Comparison of ENCODE assay signal across 10 cellular contexts in genomic region chr15:22888120-22888859, GRCh38. TPM values are rescaled to one million over a fixed set of nuclear protein-coding genes. Genes with fewer than 3 reads are reported as not detected.
A peak's percentile ranks its signal among the peaks of the same experiment; 100 is the strongest.
DNase-seq lines count a peak whose midpoint lies in the region; ATAC-seq, FAIRE-seq and TF ChIP-seq lines count a peak whose summit lies in the region.
"Had no signal": no experiment of that assay in that cellular context is flagged by ENCODE, and none has a peak within 500 bp of the region (broad histone marks: within the 10 kb centered on the region; RNA-seq: fewer than 3 reads in every experiment).

No MANE protein-coding gene starts in this region.

- intact Hi-C loops in naive thymus-derived CD4-positive, alpha-beta T cell (cut with micrococcal nuclease): no loop called here

- CTCF ChIA-PET in AG04450 (lab: Charles Lee): no interaction called here
- CTCF ChIA-PET in naive thymus-derived CD4-positive, alpha-beta T cell (lab: Charles Lee): no interaction called here

- H3K27me3 ChIP-seq in AG04450 (ENCODE audit: control insufficient read depth, insufficient read depth, low read length) (no peaks in the 10 kb centered on the region), HAP-1 (ENCODE audit: low read depth) (no peaks in the 10 kb centered on the region)
- H3K27me3 ChIP-seq in naive thymus-derived CD4-positive, alpha-beta T cell (ENCODE audit: control insufficient read depth in 2 of 2, insufficient read depth in 2 of 2, low read length in 2 of 2): no peaks in the 10 kb centered on the region

- no peaks in the 10 kb centered on the region for H3K9me3 Mint-ChIP-seq in naive thymus-derived CD4-positive, alpha-beta T cell

- POLR2A ChIA-PET in AG04450 (lab: Yijun Ruan, JAX): interaction anchor here (0.8 to 1.3 kb wide), 5 partner anchors 12 to 92 kb away, joined by 3 to 7 read pairs (median 4); partner anchors contain the start of genes CYFIP1 and NIPA2
- POLR2A ChIA-PET in naive thymus-derived CD4-positive, alpha-beta T cell (lab: Charles Lee): no interaction called here

- no peaks in the 10 kb centered on the region for H3K4me1 Mint-ChIP-seq in naive thymus-derived CD4-positive, alpha-beta T cell

- H3K27me3 Mint-ChIP-seq in naive thymus-derived CD4-positive, alpha-beta T cell: no peaks in the 10 kb centered on the region

- H3K36me3 ChIP-seq in HAP-1 (replicated peaks): peaks cover 31% of the 10 kb centered on the region
- no peaks in the 10 kb centered on the region for H3K36me3 ChIP-seq in naive thymus-derived CD4-positive, alpha-beta T cell (ENCODE audit: control insufficient read depth in 2 of 3, insufficient read depth in 3 of 3, low read length in 3 of 3)

- FAIRE-seq in HTR-8/SVneo (lab: Jason Lieb, UNC): no peak

- no peak for ATAC-seq in naive thymus-derived CD4-positive, alpha-beta T cell

- H3K4me3 ChIP-seq in AG04450 (ENCODE audit: low read depth, low read length) (no peak overlapping the region), cardiac fibroblast (replicated peaks in 1 of 2; ENCODE audit: low read depth in 2 of 2, low read length in 2 of 2) (no peak overlapping the region), HAP-1 (no peak overlapping the region)
- no peak overlapping the region for H3K4me3 ChIP-seq in naive thymus-derived CD4-positive, alpha-beta T cell (ENCODE audit: low read length)

- no peak overlapping the region for H3K27ac Mint-ChIP-seq in naive thymus-derived CD4-positive, alpha-beta T cell

- H3K4me1 ChIP-seq in HAP-1: no peaks in the 10 kb centered on the region
- no peaks in the 10 kb centered on the region for H3K4me1 ChIP-seq in naive thymus-derived CD4-positive, alpha-beta T cell (ENCODE audit: control insufficient read depth in 2 of 2, insufficient read depth in 2 of 2, low read length in 2 of 2)

- H3K27ac ChIP-seq in AG04450 (ENCODE audit: low read depth, low read length): peak overlapping the region; percentile 93
- H3K27ac ChIP-seq in naive thymus-derived CD4-positive, alpha-beta T cell (ENCODE audit: low read depth, low read length): no peak overlapping the region

- in situ Hi-C loops in HAP-1 (cut with MboI; ENCODE audit: low sequenced_read_pairs): no loop called here

- H3K4me3 Mint-ChIP-seq in naive thymus-derived CD4-positive, alpha-beta T cell: no peak overlapping the region

- H3K9me3 ChIP-seq in AG04450 (ENCODE audit: control insufficient read depth, insufficient read depth, low read length) (no peaks in the 10 kb centered on the region; the same call in 1 of the 2 replicates), HAP-1 (no peaks in the 10 kb centered on the region)
- no peaks in the 10 kb centered on the region for H3K9me3 ChIP-seq in naive thymus-derived CD4-positive, alpha-beta T cell (ENCODE audit: control insufficient read depth in 2 of 3, low read length in 3 of 3)

- H3K36me3 Mint-ChIP-seq in naive thymus-derived CD4-positive, alpha-beta T cell: no peaks in the 10 kb centered on the region

- DNase-seq in AG04450 (ENCODE audit: low read depth, low spot score) (peak; percentile 94), HTR-8/SVneo (ENCODE audit: insufficient read length, low spot score) (peak; percentile 65), cardiac fibroblast (ENCODE audit: low read depth in 2 of 2) (peak; percentile 93 to 97), lung microvascular endothelial cell (ENCODE audit: low read depth in 2 of 2) (peak; percentile 51 to 96), NCI-H774 (lab: John Stamatoyannopoulos, UW) (no peak), COLO668 (lab: John Stamatoyannopoulos, UW; ENCODE audit: unreplicated experiment) (no peak), HAP-1 (ENCODE audit: low spot score in 2 of 2) (no peak)
- no peak for DNase-seq in naive thymus-derived CD4-positive, alpha-beta T cell
- DNase-seq: COR-L47, SIG-M5 had no signal

- TF ChIP-seq CTCF in AG04450 (IDR thresholded peaks at IDR 0.05; ENCODE audit: low read depth, low read length) (no peak), cardiac fibroblast (IDR thresholded peaks at IDR 0.05; ENCODE audit: low read depth, low read length) (no peak)

RNA-seq across cellular contexts. Expression of gene NIPA2, which starts 49.8 kb away (rescaled TPM):
- 45.6 and 64.6 TPM in 2 replicates for polyA plus RNA-seq in AG04450 (2011; rRNA removed)
- 27.2 and 32.4 TPM in 2 replicates for polyA minus RNA-seq in AG04450 (2011; rRNA and poly(A)+ RNA removed)
- total RNA-seq in lung microvascular endothelial cell: 46.0 and 52.4 TPM in 2 replicates
- 10 to 100 TPM; 28.7 to 42.0 (median 35.4) TPM for total RNA-seq in naive thymus-derived CD4-positive, alpha-beta T cell
- 10 to 100 TPM; 41.3 to 41.9 TPM for polyA plus RNA-seq in naive thymus-derived CD4-positive, alpha-beta T cell

Comparison
In these comparisons a context has a peak if more than half of its experiments do, and no peak if none do; other contexts are left out.
1. DNase-seq: peak in AG04450 (single experiment), HTR-8/SVneo (single experiment), cardiac fibroblast (2 of 2) and lung microvascular endothelial cell (2 of 2); none in NCI-H774 (single experiment), COLO668 (single experiment), HAP-1 (0 of 2) and naive thymus-derived CD4-positive, alpha-beta T cell (0 of 9).